Comparison of ENCODE assay signal across 30 cellular contexts in the genomic region with DNA sequence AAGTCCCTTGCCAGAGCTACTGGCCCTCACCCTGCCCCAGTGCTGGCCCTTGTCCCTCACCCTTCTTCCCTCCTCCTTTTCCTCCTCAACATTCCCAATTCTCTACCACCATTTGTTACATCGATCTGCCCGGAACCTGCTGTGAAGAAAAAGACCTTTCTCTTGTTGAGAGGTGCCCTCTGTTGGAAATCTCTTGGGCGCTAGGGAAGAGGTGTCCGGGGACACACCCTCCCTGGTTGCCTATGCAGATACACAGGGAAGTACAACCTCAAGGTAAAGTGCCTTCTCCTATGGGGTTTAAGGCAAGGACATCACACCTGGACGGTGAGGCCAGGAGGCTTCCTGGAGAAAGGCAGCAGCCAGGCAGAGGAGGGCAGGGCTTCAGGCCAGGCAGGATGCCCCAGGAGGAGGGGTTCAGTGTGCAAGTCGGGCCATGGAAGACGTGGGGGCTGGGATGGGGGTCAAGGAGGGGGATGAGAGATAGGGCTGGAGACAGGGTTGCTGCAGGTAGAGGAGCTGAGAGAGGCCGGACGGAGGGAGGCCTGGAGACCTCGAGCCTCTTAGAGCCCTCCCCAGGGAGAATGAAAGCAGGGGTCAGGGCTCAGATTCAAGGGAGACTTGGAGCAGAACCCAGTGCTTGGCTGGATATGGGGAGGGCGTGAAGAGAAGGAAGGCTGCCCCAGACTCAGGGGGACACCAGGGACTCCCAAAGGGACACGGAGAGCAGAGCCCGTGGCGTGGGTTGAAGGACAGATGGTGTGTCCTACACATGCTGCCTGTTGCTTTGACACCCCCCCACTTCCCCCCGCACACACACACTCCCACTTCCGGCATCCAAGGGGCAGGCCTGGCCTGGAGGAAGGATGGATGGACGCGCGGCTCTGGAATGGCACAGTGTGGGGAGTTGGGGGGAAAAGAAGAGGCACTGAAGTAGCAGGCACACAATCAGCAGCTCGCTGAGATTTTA. TPM values are rescaled to one million over a fixed set of nuclear protein-coding genes. Genes with fewer than 3 reads are reported as not detected.
"Had no signal": no experiment of that assay in that cellular context is flagged by ENCODE, and none has a peak within 500 bp of the region (broad histone marks: within the 10 kb centered on the region; RNA-seq: fewer than 3 reads in every experiment).

No MANE protein-coding gene starts in this region.

- H3K79me2 ChIP-seq: hepatocyte had no signal

- H3K9me3 ChIP-seq: left lung, sigmoid colon, thyroid gland had no signal

- H3K36me3 ChIP-seq: left lung, sigmoid colon, thyroid gland had no signal

- H3K4me1 Mint-ChIP-seq: activated T-helper 17 cell treated with anti-CD3 and anti-CD28 coated beads, Interleukin-2, amount 50 U/mL, for 72 hours; immature natural killer cell; nephron had no signal

- H3K4me3 ChIP-seq: hepatocyte, left lung, lung, sigmoid colon, thyroid gland had no signal

- ATAC-seq: activated naive CD4-positive, alpha-beta T cell treated with anti-CD3 and anti-CD28 coated beads, Interleukin-2, amount 50 U/mL, for 72 hours; activated T-helper 17 cell treated with anti-CD3 and anti-CD28 coated beads, Interleukin-2, amount 50 U/mL, for 72 hours; effector memory CD8-positive, alpha-beta T cell; esophagus mucosa; left lung had no signal

- H3K27me3 ChIP-seq: hepatocyte, thyroid gland had no signal

- H2AFZ ChIP-seq: hepatocyte had no signal

- DNase-seq: activated CD4-positive, alpha-beta T cell treated with anti-CD3 and anti-CD28 coated beads for 1 hour; activated CD4-positive, alpha-beta T cell treated with anti-CD3 and anti-CD28 coated beads, Interleukin-2, amount 50 U/mL, for 1 hour; activated CD8-positive, alpha-beta memory T cell treated with anti-CD3 and anti-CD28 coated beads for 24 hours; activated CD8-positive, alpha-beta memory T cell treated with anti-CD3 and anti-CD28 coated beads, Interleukin-2, amount 50 U/mL, for 4 hours; activated T-cell treated with anti-CD3 and anti-CD28 coated beads, Interleukin-2, amount 50 U/mL, for 24 hours; aorta; central memory CD4-positive, alpha-beta T cell; dermis blood vessel endothelial cell; effector memory CD8-positive, alpha-beta T cell; glutamatergic neuron; immature natural killer cell; left lung; midbrain; retina; sigmoid colon; stimulated activated CD4-positive, alpha-beta T cell treated with anti-CD3 and anti-CD28 coated beads, Interleukin-4, amount 100 ng/mL, for 4 hours; substantia nigra; T-helper 9 cell; thyroid gland had no signal

- H3K27ac Mint-ChIP-seq: activated T-cell treated with anti-CD3 and anti-CD28 coated beads, Interleukin-2, amount 50 U/mL, for 24 hours; activated T-helper 17 cell treated with anti-CD3 and anti-CD28 coated beads, Interleukin-2, amount 50 U/mL, for 72 hours; effector memory CD8-positive, alpha-beta T cell; nephron; stimulated activated naive CD8-positive, alpha-beta T cell treated with anti-CD3 and anti-CD28 coated beads, Interleukin-15, Interleukin-2, amounts not matched to agents 100 ng/mL and 50 ng/mL, for 24 hours had no signal

- H3K9me3 Mint-ChIP-seq: activated naive CD4-positive, alpha-beta T cell treated with anti-CD3 and anti-CD28 coated beads, Interleukin-2, amount 50 U/mL, for 72 hours; activated T-cell treated with anti-CD3 and anti-CD28 coated beads, Interleukin-2, amount 50 U/mL, for 24 hours; activated T-helper 17 cell treated with anti-CD3 and anti-CD28 coated beads, Interleukin-2, amount 50 U/mL, for 72 hours; effector memory CD8-positive, alpha-beta T cell; immature natural killer cell; nephron; stimulated activated naive CD8-positive, alpha-beta T cell treated with anti-CD3 and anti-CD28 coated beads, Interleukin-15, Interleukin-2, amounts not matched to agents 100 ng/mL and 50 ng/mL, for 24 hours had no signal

- H3K4me1 ChIP-seq: left lung, thyroid gland had no signal

- H3K27ac ChIP-seq: hepatocyte, left lung, sigmoid colon, thyroid gland had no signal

- H3K36me3 Mint-ChIP-seq: activated naive CD4-positive, alpha-beta T cell treated with anti-CD3 and anti-CD28 coated beads, Interleukin-2, amount 50 U/mL, for 72 hours; immature natural killer cell had no signal

- H3K4me3 Mint-ChIP-seq: activated T-cell treated with anti-CD3 and anti-CD28 coated beads, Interleukin-2, amount 50 U/mL, for 24 hours; activated T-helper 17 cell treated with anti-CD3 and anti-CD28 coated beads, Interleukin-2, amount 50 U/mL, for 72 hours; effector memory CD8-positive, alpha-beta T cell; immature natural killer cell; nephron; stimulated activated naive CD8-positive, alpha-beta T cell treated with anti-CD3 and anti-CD28 coated beads, Interleukin-15, Interleukin-2, amounts not matched to agents 100 ng/mL and 50 ng/mL, for 24 hours had no signal

- H3K4me2 ChIP-seq: hepatocyte had no signal

RNA-seq across cellular contexts. Expression of gene RIPK4, which starts 44.5 kb away (rescaled TPM):
- total RNA-seq: endothelial cell of umbilical vein; frontal cortex; myocyte; T-helper 1 cell treated with Interleukin-12 subunit alpha and Interleukin-12 subunit beta and Interleukin-4 antibody, amounts not matched to agents 30 ng/mL and 1 ng/mL, for 36 hours had no signal
